Comparison of ENCODE assay signal across 14 cellular contexts in the genomic region with DNA sequence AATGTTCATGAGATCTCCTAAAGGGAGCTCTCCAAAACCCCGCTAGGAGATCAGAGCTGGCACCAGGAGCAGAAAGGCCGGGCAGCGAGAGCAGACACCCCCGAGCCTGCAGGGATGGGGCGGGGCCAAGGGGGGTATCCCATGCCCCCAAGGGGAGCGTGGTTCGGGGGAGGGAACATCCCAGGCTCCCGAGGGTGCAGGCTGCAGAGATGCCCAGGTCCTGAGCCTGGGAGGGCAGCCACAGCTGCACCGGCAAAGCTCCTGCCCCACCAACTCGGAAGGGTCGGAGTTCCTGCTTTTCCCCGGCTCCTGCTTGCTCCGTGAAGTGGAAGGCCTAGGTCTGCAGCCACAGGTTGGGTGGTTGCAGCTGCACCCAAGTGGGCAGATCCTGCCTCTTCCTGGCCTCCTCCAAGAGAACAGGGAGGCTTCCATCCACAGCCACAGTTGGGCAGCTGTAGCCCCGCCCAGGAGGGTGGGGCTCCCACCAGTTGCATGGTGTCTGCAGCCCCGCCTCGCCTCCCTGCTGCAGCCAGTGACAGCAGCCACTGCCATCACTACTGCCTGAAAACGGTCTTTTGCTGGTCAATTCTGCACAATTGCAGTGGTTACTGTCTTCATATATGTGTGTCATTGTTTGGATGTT. TPM values are rescaled to one million over a fixed set of nuclear protein-coding genes. Genes with fewer than 3 reads are reported as not detected.
DNase-seq lines count a peak whose midpoint lies in the region; ATAC-seq and TF ChIP-seq lines count a peak whose summit lies in the region.
"Had no signal": no experiment of that assay in that cellular context is flagged by ENCODE, and none has a peak within 500 bp of the region (broad histone marks: within the 10 kb centered on the region; RNA-seq: fewer than 3 reads in every experiment).

No MANE protein-coding gene starts in this region.

- ATAC-seq in stimulated activated naive CD8-positive, alpha-beta T cell treated with anti-CD3 and anti-CD28 coated beads, Interleukin-15, amount 100 ng/mL, for 72 hours: peak; percentile 40
- no peak for ATAC-seq in effector memory CD8-positive, alpha-beta T cell (replicated peaks)
- no peak for ATAC-seq in GM18873 (IDR thresholded peaks at IDR 0.05; ENCODE audit: low FRiP score, unreplicated experiment)

- H3K36me3 ChIP-seq in MG63: no peaks in the 10 kb centered on the region
- H3K36me3 ChIP-seq: cardiac muscle cell had no signal

- peak; percentile 12 to 16 for DNase-seq in activated CD4-positive, alpha-beta T cell treated with anti-CD3 and anti-CD28 coated beads, Interleukin-2, amount 50 U/mL, for 48 hours
- DNase-seq in activated CD4-positive, alpha-beta T cell treated with anti-CD3 and anti-CD28 coated beads, Interleukin-2, amount 50 U/mL, for 4 hours: no peak
- DNase-seq in MG63 (peak; percentile 15), NCI-H510A treated with DMSO at 0.1 percent for 48 hours (lab: John Stamatoyannopoulos, UW) (no peak)
- DNase-seq in stimulated activated naive CD8-positive, alpha-beta T cell treated with anti-CD3 and anti-CD28 coated beads, Interleukin-15, amount 100 ng/mL, for 72 hours: no peak
- no peak for DNase-seq in effector memory CD8-positive, alpha-beta T cell
- DNase-seq: activated CD4-positive, alpha-beta T cell treated with anti-CD3 and anti-CD28 coated beads for 4 hours; activated naive CD4-positive, alpha-beta T cell treated with Interleukin-2 at 50 U/mL for 16 hours; GDM1 had no signal

- peaks cover 13% of the 10 kb centered on the region for H3K4me1 Mint-ChIP-seq in stimulated activated naive CD8-positive, alpha-beta T cell treated with anti-CD3 and anti-CD28 coated beads, Interleukin-15, amount 100 ng/mL, for 72 hours
- H3K4me1 Mint-ChIP-seq in effector memory CD8-positive, alpha-beta T cell (ENCODE audit: low read depth in 2 of 2): no peaks in the 10 kb centered on the region

- H3K27me3 ChIP-seq in MG63: no peaks in the 10 kb centered on the region
- H3K27me3 ChIP-seq: cardiac muscle cell had no signal

- H3K9me3 Mint-ChIP-seq in stimulated activated naive CD8-positive, alpha-beta T cell treated with anti-CD3 and anti-CD28 coated beads, Interleukin-15, amount 100 ng/mL, for 72 hours: no peaks in the 10 kb centered on the region
- H3K9me3 Mint-ChIP-seq in effector memory CD8-positive, alpha-beta T cell: no peaks in the 10 kb centered on the region

- no peaks in the 10 kb centered on the region for H3K9me3 ChIP-seq in MG63

- H3K27me3 Mint-ChIP-seq in stimulated activated naive CD8-positive, alpha-beta T cell treated with anti-CD3 and anti-CD28 coated beads, Interleukin-15, amount 100 ng/mL, for 72 hours: no peaks in the 10 kb centered on the region
- no peaks in the 10 kb centered on the region for H3K27me3 Mint-ChIP-seq in effector memory CD8-positive, alpha-beta T cell

- no peak overlapping the region for H3K27ac Mint-ChIP-seq in stimulated activated naive CD8-positive, alpha-beta T cell treated with anti-CD3 and anti-CD28 coated beads, Interleukin-15, amount 100 ng/mL, for 72 hours
- peak overlapping the region in 1 of 2 donors; percentile 45 for H3K27ac Mint-ChIP-seq in effector memory CD8-positive, alpha-beta T cell

- no peak overlapping the region for H3K4me3 ChIP-seq in MG63
- H3K4me3 ChIP-seq: cardiac muscle cell had no signal

- no peak overlapping the region for H3K4me3 Mint-ChIP-seq in stimulated activated naive CD8-positive, alpha-beta T cell treated with anti-CD3 and anti-CD28 coated beads, Interleukin-15, amount 100 ng/mL, for 72 hours
- H3K4me3 Mint-ChIP-seq in effector memory CD8-positive, alpha-beta T cell: no peak overlapping the region

- no peak for TF ChIP-seq CTCF in VCaP (conservative IDR thresholded peaks at IDR 0.05)

- H3K36me3 Mint-ChIP-seq in effector memory CD8-positive, alpha-beta T cell (ENCODE audit: insufficient read depth): no peaks in the 10 kb centered on the region

- peak overlapping the region; percentile 73; the same call in 1 of the 2 replicates for H3K27ac ChIP-seq in VCaP
- H3K27ac ChIP-seq: cardiac muscle cell had no signal

RNA-seq across cellular contexts. Expression of a gene that starts 13.4 kb away (rescaled TPM):
- total RNA-seq in MG63 (2014; rRNA removed; shearing (Covaris generic); ENCODE audit: low replicate concordance): 35.5 and 42.3 TPM in 2 replicates

RNA-seq across cellular contexts. Expression of a gene that starts 37.4 kb away (rescaled TPM):
- not detected in 2 replicates for total RNA-seq in MG63 (2014; rRNA removed; shearing (Covaris generic); ENCODE audit: low replicate concordance)
- total RNA-seq: cardiac muscle cell, mononuclear cell, temporal lobe had no signal

RNA-seq across cellular contexts. Expression of a gene that starts 42.4 kb away (rescaled TPM):
- total RNA-seq in MG63 (2014; rRNA removed; shearing (Covaris generic); ENCODE audit: low replicate concordance): 59.1 and 89.8 TPM in 2 replicates

Comparison
In these comparisons a context has a peak if more than half of its experiments do, and no peak if none do; other contexts are left out.
1. DNase-seq: peak in activated CD4-positive, alpha-beta T cell treated with anti-CD3 and anti-CD28 coated beads, Interleukin-2, amount 50 U/mL, for 48 hours (2 of 2) and MG63 (single experiment); none in activated CD4-positive, alpha-beta T cell treated with anti-CD3 and anti-CD28 coated beads, Interleukin-2, amount 50 U/mL, for 4 hours (0 of 2), stimulated activated naive CD8-positive, alpha-beta T cell treated with anti-CD3 and anti-CD28 coated beads, Interleukin-15, amount 100 ng/mL, for 72 hours (0 of 2), effector memory CD8-positive, alpha-beta T cell (0 of 3) and NCI-H510A treated with DMSO at 0.1 percent for 48 hours (single experiment).